Comparison of ENCODE assay signal across 22 cellular contexts in genomic region chr17:17381438-17382059, GRCh38.
"Had no signal": no experiment of that assay in that cellular context is flagged by ENCODE, and none has a peak within 500 bp of the region (broad histone marks: within the 10 kb centered on the region; RNA-seq: fewer than 3 reads in every experiment).

No MANE protein-coding gene starts in this region.

- H3K9me3 Mint-ChIP-seq: activated naive CD4-positive, alpha-beta T cell treated with anti-CD3 and anti-CD28 coated beads for 36 hours; activated T-cell treated with anti-CD3 and anti-CD28 coated beads, Interleukin-2, amount 50 U/mL, for 4 hours; naive thymus-derived CD8-positive, alpha-beta T cell; stimulated activated naive CD8-positive, alpha-beta T cell treated with anti-CD3 and anti-CD28 coated beads, Interleukin-15, Interleukin-2, amounts not matched to agents 100 ng/mL and 50 ng/mL, for 24 hours; type B pancreatic cell had no signal

- H3K27ac ChIP-seq: coronary artery, gastroesophageal sphincter, prostate gland, right atrium auricular region, suprapubic skin, VCaP had no signal

- H3K4me3 ChIP-seq: coronary artery, gastroesophageal sphincter, prostate gland, right atrium auricular region, suprapubic skin had no signal

- H3K36me3 Mint-ChIP-seq: naive thymus-derived CD8-positive, alpha-beta T cell; type B pancreatic cell had no signal

- H3K27me3 ChIP-seq: right atrium auricular region, suprapubic skin had no signal

- H3K36me3 ChIP-seq: gastroesophageal sphincter, prostate gland, right atrium auricular region, suprapubic skin had no signal

- H3K27ac Mint-ChIP-seq: activated naive CD4-positive, alpha-beta T cell treated with anti-CD3 and anti-CD28 coated beads for 36 hours; naive thymus-derived CD8-positive, alpha-beta T cell; stimulated activated naive CD8-positive, alpha-beta T cell treated with anti-CD3 and anti-CD28 coated beads, Interleukin-15, Interleukin-2, amounts not matched to agents 100 ng/mL and 50 ng/mL, for 24 hours; type B pancreatic cell had no signal

- DNase-seq: activated CD4-positive, alpha-beta T cell treated with anti-CD3 and anti-CD28 coated beads, Interleukin-2, amount 50 U/mL, for 1 hour; activated CD4-positive, CD25-positive, alpha-beta regulatory T cell treated with anti-CD3 and anti-CD28 coated beads, Interleukin-2, amount 50 U/mL, for 72 hours; activated CD8-positive, alpha-beta memory T cell treated with anti-CD3 and anti-CD28 coated beads, Interleukin-2, amount 50 U/mL, for 4 hours; activated naive CD4-positive, alpha-beta T cell treated with anti-CD3 and anti-CD28 coated beads for 36 hours; activated T-cell treated with anti-CD3 and anti-CD28 coated beads, Interleukin-2, amount 50 U/mL, for 4 hours; erythroblast; mesendoderm; naive thymus-derived CD8-positive, alpha-beta T cell; nucleus accumbens; small intestine; stimulated activated CD4-positive, alpha-beta T cell treated with anti-CD3 and anti-CD28 coated beads, Interleukin-15, amount 100 ng/mL, for 24 hours; stimulated activated CD4-positive, alpha-beta T cell treated with anti-CD3 and anti-CD28 coated beads, Interleukin-2, amount 100 ng/mL, for 48 hours; SW 1271; T-helper 2 cell had no signal

- H3K4me3 Mint-ChIP-seq: activated naive CD4-positive, alpha-beta T cell treated with anti-CD3 and anti-CD28 coated beads for 36 hours; activated T-cell treated with anti-CD3 and anti-CD28 coated beads, Interleukin-2, amount 50 U/mL, for 4 hours; naive thymus-derived CD8-positive, alpha-beta T cell; stimulated activated naive CD8-positive, alpha-beta T cell treated with anti-CD3 and anti-CD28 coated beads, Interleukin-15, Interleukin-2, amounts not matched to agents 100 ng/mL and 50 ng/mL, for 24 hours; type B pancreatic cell had no signal

- H3K9me3 ChIP-seq: gastroesophageal sphincter, prostate gland, right atrium auricular region, suprapubic skin had no signal

- ATAC-seq: activated T-cell treated with anti-CD3 and anti-CD28 coated beads, Interleukin-2, amount 50 U/mL, for 4 hours; gastroesophageal sphincter; naive thymus-derived CD8-positive, alpha-beta T cell had no signal
